In genomic region chr2:24088960-24089359, GRCh38 we compare ENCODE assay signal across 5 cellular contexts. TPM values are rescaled to one million over a fixed set of nuclear protein-coding genes. Genes with fewer than 3 reads are reported as not detected.
"Had no signal": no experiment of that assay in that cellular context is flagged by ENCODE, and none has a peak within 500 bp of the region (broad histone marks: within the 10 kb centered on the region; RNA-seq: fewer than 3 reads in every experiment).

No MANE protein-coding gene starts in this region.

RNA-seq across cellular contexts. Expression of gene PFN4, which starts 34.2 kb away (rescaled TPM):
- total RNA-seq: epithelial cell of proximal tubule; frontal cortex; mesenteric fat pad; naive thymus-derived CD8-positive, alpha-beta T cell had no signal
- polyA plus RNA-seq: immature natural killer cell; naive thymus-derived CD8-positive, alpha-beta T cell had no signal
